Comparison of ENCODE assay signal across 20 cellular contexts in genomic region chr14:95225251-95225887, GRCh38.
DNase-seq lines count a peak whose midpoint lies in the region; ATAC-seq, FAIRE-seq and TF ChIP-seq lines count a peak whose summit lies in the region.
"Had no signal": no experiment of that assay in that cellular context is flagged by ENCODE, and none has a peak within 500 bp of the region (broad histone marks: within the 10 kb centered on the region; RNA-seq: fewer than 3 reads in every experiment).

No MANE protein-coding gene starts in this region.

- H3K4me1 ChIP-seq in body of pancreas (peaks cover 73% of the 10 kb centered on the region), small intestine (ENCODE audit: control insufficient read depth in 2 of 2, insufficient read depth in 1 of 2, low read depth in 1 of 2, low read length in 1 of 2) (peaks cover 0 to 3% of the 10 kb centered on the region in 2 donors)

- intact Hi-C loops in body of pancreas (cut with DNase I): no loop called here

- H3K9me3 ChIP-seq in body of pancreas (no peaks in the 10 kb centered on the region), small intestine (ENCODE audit: control insufficient read depth, low read depth) (no peaks in the 10 kb centered on the region)
- H3K9me3 ChIP-seq: SJSA1 had no signal

- peak; percentile 73 for ATAC-seq in body of pancreas
- ATAC-seq: CD8-positive, alpha-beta T cell had no signal

- DNase-seq in NCI-H510A treated with DMSO at 0.1 percent for 48 hours (lab: John Stamatoyannopoulos, UW) (peak; percentile 6), NCI-H510A (lab: John Stamatoyannopoulos, UW) (no peak), body of pancreas (peak; percentile 65 to 79 (median 76)), mesenteric fat pad (ENCODE audit: low spot score) (peak; percentile 67), small intestine (peak; percentile 56), nucleus accumbens (lab: John Stamatoyannopoulos, UW) (no peak), amniotic stem cell (lab: John Stamatoyannopoulos, UW) (no peak)
- no peak for DNase-seq in stimulated activated CD4-positive, alpha-beta T cell treated with anti-CD3 and anti-CD28 coated beads, Interleukin-2, amount 100 ng/mL, for 24 hours
- DNase-seq: CD8-positive, alpha-beta T cell; NCI-H1048; NCI-H1436; NCI-H1930; NCI-H524; NCI-H82; PC-9 had no signal

- FAIRE-seq in small intestine (lab: Jason Lieb, UNC): no peak
- FAIRE-seq: D721Med, GM12891, H54 had no signal

- H3K27me3 ChIP-seq in body of pancreas (no peaks in the 10 kb centered on the region), small intestine (ENCODE audit: control insufficient read depth in 2 of 2, insufficient read depth in 2 of 2, low read length in 2 of 2) (no peaks in the 10 kb centered on the region)
- H3K27me3 ChIP-seq: SJSA1 had no signal

- TF ChIP-seq POLR2A in body of pancreas (IDR thresholded peaks at IDR 0.05): peak in 1 of 3 donors; percentile 14

- WGBS in body of pancreas, 2 donors: 27 to 74% methylated on average over 2 to 7 of the region's 7 CpGs
- WGBS in small intestine, 3 donors: 63 to 87% (median 66%) methylated on average over 7 of the region's 7 CpGs

- no peak for TF ChIP-seq CTCF in body of pancreas (IDR thresholded peaks at IDR 0.05)

- H3K27ac ChIP-seq in body of pancreas: peak overlapping the region; percentile 20 to 88 (median 82)
- no peak overlapping the region for H3K27ac ChIP-seq in small intestine (ENCODE audit: low read depth in 1 of 2, low read length in 1 of 2)
- H3K27ac ChIP-seq: KMS-11, PC-9, SJSA1 had no signal

- no peak overlapping the region for H3K4me3 ChIP-seq in body of pancreas
- H3K4me3 ChIP-seq in small intestine (ENCODE audit: low read depth in 1 of 2, low read length in 2 of 2): no peak overlapping the region
- H3K4me3 ChIP-seq: PC-9, SJSA1 had no signal

- no peaks in the 10 kb centered on the region for H3K36me3 ChIP-seq in body of pancreas (replicated peaks in 1 of 2; ENCODE audit: insufficient read depth in 1 of 2, low read depth in 2 of 2)
- H3K36me3 ChIP-seq in small intestine (ENCODE audit: control insufficient read depth in 2 of 2, insufficient read depth in 2 of 2, low read length in 2 of 2): peaks cover 0 to 2% of the 10 kb centered on the region in 2 donors
- H3K36me3 ChIP-seq: SJSA1 had no signal

Comparison
In these comparisons a context has a peak if more than half of its experiments do, and no peak if none do; other contexts are left out.
1. DNase-seq: peak in NCI-H510A treated with DMSO at 0.1 percent for 48 hours (single experiment), body of pancreas (4 of 4), mesenteric fat pad (single experiment) and small intestine (single experiment); none in NCI-H510A (single experiment), nucleus accumbens (0 of 56), stimulated activated CD4-positive, alpha-beta T cell treated with anti-CD3 and anti-CD28 coated beads, Interleukin-2, amount 100 ng/mL, for 24 hours (0 of 2) and amniotic stem cell (single experiment).
2. H3K27ac ChIP-seq: peak in body of pancreas (4 of 4); none in small intestine (0 of 2).